Comparison of ENCODE assay signal across 8 cellular contexts in genomic region chr3:132034486-132035464, GRCh38. TPM values are rescaled to one million over a fixed set of nuclear protein-coding genes. Genes with fewer than 3 reads are reported as not detected.
DNase-seq lines count a peak whose midpoint lies in the region; ATAC-seq, FAIRE-seq and TF ChIP-seq lines count a peak whose summit lies in the region.

CPNE4 (minus strand) TSS chr3:132035014.

- no peak within 1 kb of the TSS for H3K9ac ChIP-seq in Loucy (ENCODE audit: low read depth, low read length, poor library complexity, severe bottlenecking)

- peak; percentile 79 for TF ChIP-seq CTCF in Loucy (conservative IDR thresholded peaks at IDR 0.05; ENCODE audit: low read length)
- TF ChIP-seq CTCF in thoracic aorta (IDR thresholded peaks at IDR 0.05) = peak; percentile 70

- H3K4me3 ChIP-seq in Loucy (ENCODE audit: low read length, poor library complexity, severe bottlenecking) (no peak within 1 kb of the TSS), neuron (ENCODE audit: low read length) (peak within 1 kb of the TSS; percentile 43), thoracic aorta (peak within 1 kb of the TSS; percentile 71)

- H3K27me3 ChIP-seq in Loucy (ENCODE audit: insufficient read depth, low read length, poor library complexity, severe bottlenecking) (no peaks in the 10 kb centered on the region), neuron (ENCODE audit: insufficient read depth, low read length) (peaks cover 5% of the 10 kb centered on the region), thoracic aorta (replicated peaks; ENCODE audit: insufficient read depth) (no peaks in the 10 kb centered on the region)

- H2AFZ ChIP-seq in Loucy (ENCODE audit: low read length) (no peak within 1 kb of the TSS), neuron (ENCODE audit: low read depth, low read length) (peak within 1 kb of the TSS; percentile 43)

- H3F3A ChIP-seq in Loucy (ENCODE audit: low read depth) = no peaks in the 10 kb centered on the region

- H3K4me1 ChIP-seq in Loucy (ENCODE audit: insufficient read depth, low read length, poor library complexity, severe bottlenecking) (no peaks in the 10 kb centered on the region), neuron (ENCODE audit: insufficient read depth, low read length) (peaks cover 13% of the 10 kb centered on the region), thoracic aorta (ENCODE audit: control insufficient read depth in 1 of 2, low read depth in 2 of 2) (peaks cover 3 to 12% of the 10 kb centered on the region in 2 donors)

- H3K9me2 ChIP-seq in Loucy (replicated peaks; ENCODE audit: low read depth, low read length) = no peaks in the 10 kb centered on the region

- no peak within 1 kb of the TSS for H3K4me2 ChIP-seq in Loucy (ENCODE audit: low read depth, low read length, poor library complexity, severe bottlenecking)

- DNase-seq in DMS 273 treated with DMSO at 0.1 percent for 48 hours (lab: John Stamatoyannopoulos, UW) = peak; percentile 36
- DNase-seq in RCC 7860 (ENCODE audit: low spot score) = peak; percentile 34
- DNase-seq in activated effector memory CD4-positive, alpha-beta T cell treated with Interleukin-2 at 50 U/mL for 16 hours = peak; percentile 15
- DNase-seq in foreskin melanocyte = peak; percentile 38
- DNase-seq in thoracic aorta (ENCODE audit: low spot score) = peak; percentile 17

- H3K36me3 ChIP-seq in Loucy (ENCODE audit: insufficient read depth, low read length) (no peaks in the 10 kb centered on the region), neuron (ENCODE audit: insufficient read depth, low read length) (no peaks in the 10 kb centered on the region), thoracic aorta (no peaks in the 10 kb centered on the region)

- FAIRE-seq in RCC 7860 (lab: Jason Lieb, UNC) = no peak

- no peaks in the 10 kb centered on the region for H3K79me2 ChIP-seq in Loucy (ENCODE audit: insufficient read depth, low read length)

- H3K27ac ChIP-seq in thoracic aorta = no peak within 1 kb of the TSS

- ATAC-seq in GM21825 (IDR thresholded peaks at IDR 0.05; ENCODE audit: unreplicated experiment) (peak; percentile 77), thoracic aorta (ENCODE audit: insufficient number of reproducible peaks, low FRiP score, low read depth) (peak; percentile 83)

- H3K9me3 ChIP-seq in Loucy (ENCODE audit: insufficient read depth, low read depth, low read length) (no peaks in the 10 kb centered on the region), neuron (ENCODE audit: low read length) (no peaks in the 10 kb centered on the region), thoracic aorta (no peaks in the 10 kb centered on the region)

- no peaks in the 10 kb centered on the region for H4K20me1 ChIP-seq in Loucy (ENCODE audit: insufficient read depth, low read length, poor library complexity, severe bottlenecking)

RNA-seq across cellular contexts. Expression of gene CPNE4, which starts in this region (rescaled TPM):
- 1 to 10 TPM in 1 of 2 donors, under 1 TPM in 1; 0.54 to 4.9 TPM for total RNA-seq in thoracic aorta
